ENCODE assay signal across 1 cellular context in the genomic region with DNA sequence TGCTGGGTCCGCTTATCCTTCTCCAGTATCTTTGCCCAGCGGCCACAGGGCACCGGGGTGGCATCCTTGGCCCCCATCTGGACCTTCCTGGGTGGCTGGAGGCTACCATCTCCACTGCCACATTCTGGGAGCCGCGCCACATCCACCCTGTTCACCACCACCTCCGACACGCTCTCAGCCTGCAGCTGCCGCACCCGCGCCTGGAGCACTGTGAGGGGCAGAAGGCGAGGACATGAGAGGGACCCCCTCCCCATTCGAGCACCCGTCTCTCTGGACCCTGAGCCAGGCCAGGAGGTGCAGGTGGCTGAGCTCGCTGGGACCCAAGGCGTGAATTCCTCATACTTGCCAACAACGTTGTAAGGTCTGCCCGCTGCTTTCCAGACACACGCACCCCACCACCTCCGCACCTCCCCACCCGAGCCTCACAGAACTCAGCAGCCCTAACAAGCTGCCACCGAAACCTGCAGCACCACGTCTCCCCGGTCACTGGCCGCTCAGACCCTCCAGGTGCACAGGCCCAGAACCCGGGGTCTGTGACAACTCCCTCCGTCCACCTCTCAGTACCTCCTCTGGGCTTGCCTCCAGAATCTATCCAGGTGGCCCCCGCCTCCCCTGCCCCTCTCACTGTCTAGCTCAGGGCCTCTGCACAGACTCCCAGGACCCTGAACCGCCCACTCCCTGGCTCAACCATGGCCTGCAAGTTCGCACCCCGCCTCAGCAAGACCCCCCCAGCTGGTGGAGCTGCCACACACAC.
TF ChIP-seq lines count a peak whose summit lies in the region.

No MANE protein-coding gene starts in this region.

TF ChIP-seq in K562, 482 proteins besides CTCF, POLR2A, EP300 and RAD21:
- TF ChIP-seq RBFOX2 (IDR thresholded peaks at IDR 0.05; ENCODE audit: low read depth, low read length) (peak; percentile 35; the same call in 1 of the 2 replicates), SETDB1 (IDR thresholded peaks at IDR 0.05; ENCODE audit: low read length) (no peak), PHB2 (IDR thresholded peaks at IDR 0.05; ENCODE audit: low read depth) (no peak), EHMT2 (IDR thresholded peaks at IDR 0.05) (no peak), POLR2G (IDR thresholded peaks at IDR 0.05; ENCODE audit: low read depth, low read length) (peak; percentile 36; the same call in 1 of the 2 replicates), MYNN (IDR thresholded peaks at IDR 0.05) (no peak), MYNN (CRISPR knock-in tag; IDR thresholded peaks at IDR 0.05) (no peak)
- TF ChIP-seq, protein P1, sequence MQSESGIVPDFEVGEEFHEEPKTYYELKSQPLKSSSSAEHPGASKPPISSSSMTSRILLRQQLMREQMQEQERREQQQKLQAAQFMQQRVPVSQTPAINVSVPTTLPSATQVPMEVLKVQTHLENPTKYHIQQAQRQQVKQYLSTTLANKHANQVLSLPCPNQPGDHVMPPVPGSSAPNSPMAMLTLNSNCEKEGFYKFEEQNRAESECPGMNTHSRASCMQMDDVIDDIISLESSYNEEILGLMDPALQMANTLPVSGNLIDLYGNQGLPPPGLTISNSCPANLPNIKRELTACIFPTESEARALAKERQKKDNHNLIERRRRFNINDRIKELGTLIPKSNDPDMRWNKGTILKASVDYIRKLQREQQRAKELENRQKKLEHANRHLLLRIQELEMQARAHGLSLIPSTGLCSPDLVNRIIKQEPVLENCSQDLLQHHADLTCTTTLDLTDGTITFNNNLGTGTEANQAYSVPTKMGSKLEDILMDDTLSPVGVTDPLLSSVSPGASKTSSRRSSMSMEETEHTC (IDR thresholded peaks at IDR 0.05), result no peak
